Comparison of ENCODE assay signal across 1 cellular context in genomic region chr3:45137656-45138181, GRCh38.
A peak's percentile ranks its signal among the peaks of the same experiment; 100 is the strongest.
TF ChIP-seq lines count a peak whose summit lies in the region.

No MANE protein-coding gene starts in this region.

TF ChIP-seq in K562, 482 proteins besides CTCF, POLR2A, EP300 and RAD21 (continued from another document and continues in another):
- peak; percentile 64 for TF ChIP-seq ZNF609 (CRISPR knock-in tag; IDR thresholded peaks at IDR 0.05; ENCODE audit: borderline replicate concordance)
- TF ChIP-seq, protein P1, sequence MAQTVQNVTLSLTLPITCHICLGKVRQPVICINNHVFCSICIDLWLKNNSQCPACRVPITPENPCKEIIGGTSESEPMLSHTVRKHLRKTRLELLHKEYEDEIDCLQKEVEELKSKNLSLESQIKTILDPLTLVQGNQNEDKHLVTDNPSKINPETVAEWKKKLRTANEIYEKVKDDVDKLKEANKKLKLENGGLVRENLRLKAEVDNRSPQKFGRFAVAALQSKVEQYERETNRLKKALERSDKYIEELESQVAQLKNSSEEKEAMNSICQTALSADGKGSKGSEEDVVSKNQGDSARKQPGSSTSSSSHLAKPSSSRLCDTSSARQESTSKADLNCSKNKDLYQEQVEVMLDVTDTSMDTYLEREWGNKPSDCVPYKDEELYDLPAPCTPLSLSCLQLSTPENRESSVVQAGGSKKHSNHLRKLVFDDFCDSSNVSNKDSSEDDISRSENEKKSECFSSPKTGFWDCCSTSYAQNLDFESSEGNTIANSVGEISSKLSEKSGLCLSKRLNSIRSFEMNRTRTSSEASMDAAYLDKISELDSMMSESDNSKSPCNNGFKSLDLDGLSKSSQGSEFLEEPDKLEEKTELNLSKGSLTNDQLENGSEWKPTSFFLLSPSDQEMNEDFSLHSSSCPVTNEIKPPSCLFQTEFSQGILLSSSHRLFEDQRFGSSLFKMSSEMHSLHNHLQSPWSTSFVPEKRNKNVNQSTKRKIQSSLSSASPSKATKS (CRISPR knock-in tag; IDR thresholded peaks at IDR 0.05) = no peak
- TF ChIP-seq TAF7 (tag; IDR thresholded peaks at IDR 0.05) = no peak
- TF ChIP-seq PHF21A (IDR thresholded peaks at IDR 0.05; ENCODE audit: borderline replicate concordance, low read depth) = no peak
- no peak for TF ChIP-seq UBTF (IDR thresholded peaks at IDR 0.05; ENCODE audit: borderline replicate concordance in 1 of 2, low read depth in 2 of 2, low read length in 2 of 2)
- peak; percentile 68 for TF ChIP-seq RBBP5 (IDR thresholded peaks at IDR 0.05; ENCODE audit: borderline replicate concordance, insufficient read depth, low read length, poor library complexity, severe bottlenecking)
- no peak for TF ChIP-seq MAFK (IDR thresholded peaks at IDR 0.05; ENCODE audit: low read length)
- no peak for TF ChIP-seq ZBTB8A (IDR thresholded peaks at IDR 0.05; ENCODE audit: partially characterized antibody)
- no peak; the same call in 1 of the 2 replicates for TF ChIP-seq ZNF324 (CRISPR knock-in tag; IDR thresholded peaks at IDR 0.05)
- TF ChIP-seq, protein P2, sequence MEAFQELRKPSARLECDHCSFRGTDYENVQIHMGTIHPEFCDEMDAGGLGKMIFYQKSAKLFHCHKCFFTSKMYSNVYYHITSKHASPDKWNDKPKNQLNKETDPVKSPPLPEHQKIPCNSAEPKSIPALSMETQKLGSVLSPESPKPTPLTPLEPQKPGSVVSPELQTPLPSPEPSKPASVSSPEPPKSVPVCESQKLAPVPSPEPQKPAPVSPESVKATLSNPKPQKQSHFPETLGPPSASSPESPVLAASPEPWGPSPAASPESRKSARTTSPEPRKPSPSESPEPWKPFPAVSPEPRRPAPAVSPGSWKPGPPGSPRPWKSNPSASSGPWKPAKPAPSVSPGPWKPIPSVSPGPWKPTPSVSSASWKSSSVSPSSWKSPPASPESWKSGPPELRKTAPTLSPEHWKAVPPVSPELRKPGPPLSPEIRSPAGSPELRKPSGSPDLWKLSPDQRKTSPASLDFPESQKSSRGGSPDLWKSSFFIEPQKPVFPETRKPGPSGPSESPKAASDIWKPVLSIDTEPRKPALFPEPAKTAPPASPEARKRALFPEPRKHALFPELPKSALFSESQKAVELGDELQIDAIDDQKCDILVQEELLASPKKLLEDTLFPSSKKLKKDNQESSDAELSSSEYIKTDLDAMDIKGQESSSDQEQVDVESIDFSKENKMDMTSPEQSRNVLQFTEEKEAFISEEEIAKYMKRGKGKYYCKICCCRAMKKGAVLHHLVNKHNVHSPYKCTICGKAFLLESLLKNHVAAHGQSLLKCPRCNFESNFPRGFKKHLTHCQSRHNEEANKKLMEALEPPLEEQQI (IDR thresholded peaks at IDR 0.05) = peak; percentile 82
- 0 out of 4 replicates have a peak, but pooled peaks of 1 of the 2 experiments have one; percentile 53 for TF ChIP-seq BCLAF1 (IDR thresholded peaks at IDR 0.05; ENCODE audit: borderline replicate concordance in 1 of 2, control insufficient read depth in 1 of 2, low read depth in 2 of 2, low read length in 1 of 2)
- TF ChIP-seq ZNF764 (CRISPR knock-in tag; IDR thresholded peaks at IDR 0.05; ENCODE audit: low read depth) = no peak
- TF ChIP-seq EHMT2 (IDR thresholded peaks at IDR 0.05) = 0 out of 2 replicates have a peak, but pooled peaks have one; percentile 32
- TF ChIP-seq HEY1 (CRISPR knock-in tag; IDR thresholded peaks at IDR 0.05; ENCODE audit: borderline replicate concordance) = no peak
- TF ChIP-seq TCF7L2 (IDR thresholded peaks at IDR 0.05; ENCODE audit: low read depth, low read length) = no peak
- TF ChIP-seq DIDO1 (tag; IDR thresholded peaks at IDR 0.05; ENCODE audit: low read depth) = no peak
- TF ChIP-seq, protein P3, sequence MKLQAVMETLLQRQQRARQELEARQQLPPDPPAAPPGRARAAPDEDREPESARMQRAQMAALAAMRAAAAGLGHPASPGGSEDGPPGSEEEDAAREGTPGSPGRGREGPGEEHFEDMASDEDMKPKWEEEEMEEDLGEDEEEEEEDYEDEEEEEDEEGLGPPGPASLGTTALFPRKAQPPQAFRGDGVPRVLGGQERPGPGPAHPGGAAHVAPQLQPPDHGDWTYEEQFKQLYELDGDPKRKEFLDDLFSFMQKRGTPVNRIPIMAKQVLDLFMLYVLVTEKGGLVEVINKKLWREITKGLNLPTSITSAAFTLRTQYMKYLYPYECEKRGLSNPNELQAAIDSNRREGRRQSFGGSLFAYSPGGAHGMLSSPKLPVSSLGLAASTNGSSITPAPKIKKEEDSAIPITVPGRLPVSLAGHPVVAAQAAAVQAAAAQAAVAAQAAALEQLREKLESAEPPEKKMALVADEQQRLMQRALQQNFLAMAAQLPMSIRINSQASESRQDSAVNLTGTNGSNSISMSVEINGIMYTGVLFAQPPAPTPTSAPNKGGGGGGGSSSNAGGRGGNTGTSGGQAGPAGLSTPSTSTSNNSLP (IDR thresholded peaks at IDR 0.05; ENCODE audit: borderline replicate concordance, low read depth, low read length) = peak; percentile 63; the same call in 1 of the 2 replicates
- no peak for TF ChIP-seq DACH1 (IDR thresholded peaks at IDR 0.05; ENCODE audit: partially characterized antibody)
- TF ChIP-seq ZBTB1 (CRISPR knock-in tag; IDR thresholded peaks at IDR 0.05; ENCODE audit: borderline replicate concordance, low read depth) = no peak
- no peak for TF ChIP-seq PHB (CRISPR knock-in tag; IDR thresholded peaks at IDR 0.05)
- TF ChIP-seq, protein P4, sequence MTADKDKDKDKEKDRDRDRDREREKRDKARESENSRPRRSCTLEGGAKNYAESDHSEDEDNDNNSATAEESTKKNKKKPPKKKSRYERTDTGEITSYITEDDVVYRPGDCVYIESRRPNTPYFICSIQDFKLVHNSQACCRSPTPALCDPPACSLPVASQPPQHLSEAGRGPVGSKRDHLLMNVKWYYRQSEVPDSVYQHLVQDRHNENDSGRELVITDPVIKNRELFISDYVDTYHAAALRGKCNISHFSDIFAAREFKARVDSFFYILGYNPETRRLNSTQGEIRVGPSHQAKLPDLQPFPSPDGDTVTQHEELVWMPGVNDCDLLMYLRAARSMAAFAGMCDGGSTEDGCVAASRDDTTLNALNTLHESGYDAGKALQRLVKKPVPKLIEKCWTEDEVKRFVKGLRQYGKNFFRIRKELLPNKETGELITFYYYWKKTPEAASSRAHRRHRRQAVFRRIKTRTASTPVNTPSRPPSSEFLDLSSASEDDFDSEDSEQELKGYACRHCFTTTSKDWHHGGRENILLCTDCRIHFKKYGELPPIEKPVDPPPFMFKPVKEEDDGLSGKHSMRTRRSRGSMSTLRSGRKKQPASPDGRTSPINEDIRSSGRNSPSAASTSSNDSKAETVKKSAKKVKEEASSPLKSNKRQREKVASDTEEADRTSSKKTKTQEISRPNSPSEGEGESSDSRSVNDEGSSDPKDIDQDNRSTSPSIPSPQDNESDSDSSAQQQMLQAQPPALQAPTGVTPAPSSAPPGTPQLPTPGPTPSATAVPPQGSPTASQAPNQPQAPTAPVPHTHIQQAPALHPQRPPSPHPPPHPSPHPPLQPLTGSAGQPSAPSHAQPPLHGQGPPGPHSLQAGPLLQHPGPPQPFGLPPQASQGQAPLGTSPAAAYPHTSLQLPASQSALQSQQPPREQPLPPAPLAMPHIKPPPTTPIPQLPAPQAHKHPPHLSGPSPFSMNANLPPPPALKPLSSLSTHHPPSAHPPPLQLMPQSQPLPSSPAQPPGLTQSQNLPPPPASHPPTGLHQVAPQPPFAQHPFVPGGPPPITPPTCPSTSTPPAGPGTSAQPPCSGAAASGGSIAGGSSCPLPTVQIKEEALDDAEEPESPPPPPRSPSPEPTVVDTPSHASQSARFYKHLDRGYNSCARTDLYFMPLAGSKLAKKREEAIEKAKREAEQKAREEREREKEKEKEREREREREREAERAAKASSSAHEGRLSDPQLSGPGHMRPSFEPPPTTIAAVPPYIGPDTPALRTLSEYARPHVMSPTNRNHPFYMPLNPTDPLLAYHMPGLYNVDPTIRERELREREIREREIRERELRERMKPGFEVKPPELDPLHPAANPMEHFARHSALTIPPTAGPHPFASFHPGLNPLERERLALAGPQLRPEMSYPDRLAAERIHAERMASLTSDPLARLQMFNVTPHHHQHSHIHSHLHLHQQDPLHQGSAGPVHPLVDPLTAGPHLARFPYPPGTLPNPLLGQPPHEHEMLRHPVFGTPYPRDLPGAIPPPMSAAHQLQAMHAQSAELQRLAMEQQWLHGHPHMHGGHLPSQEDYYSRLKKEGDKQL (CRISPR knock-in tag; IDR thresholded peaks at IDR 0.05; ENCODE audit: borderline replicate concordance) = no peak
- TF ChIP-seq PHF8 (IDR thresholded peaks at IDR 0.05; ENCODE audit: borderline replicate concordance, low read length) = no peak
- TF ChIP-seq ZNF146 (CRISPR knock-in tag; IDR thresholded peaks at IDR 0.05; ENCODE audit: unreplicated experiment) = no peak
- TF ChIP-seq, protein P5, sequence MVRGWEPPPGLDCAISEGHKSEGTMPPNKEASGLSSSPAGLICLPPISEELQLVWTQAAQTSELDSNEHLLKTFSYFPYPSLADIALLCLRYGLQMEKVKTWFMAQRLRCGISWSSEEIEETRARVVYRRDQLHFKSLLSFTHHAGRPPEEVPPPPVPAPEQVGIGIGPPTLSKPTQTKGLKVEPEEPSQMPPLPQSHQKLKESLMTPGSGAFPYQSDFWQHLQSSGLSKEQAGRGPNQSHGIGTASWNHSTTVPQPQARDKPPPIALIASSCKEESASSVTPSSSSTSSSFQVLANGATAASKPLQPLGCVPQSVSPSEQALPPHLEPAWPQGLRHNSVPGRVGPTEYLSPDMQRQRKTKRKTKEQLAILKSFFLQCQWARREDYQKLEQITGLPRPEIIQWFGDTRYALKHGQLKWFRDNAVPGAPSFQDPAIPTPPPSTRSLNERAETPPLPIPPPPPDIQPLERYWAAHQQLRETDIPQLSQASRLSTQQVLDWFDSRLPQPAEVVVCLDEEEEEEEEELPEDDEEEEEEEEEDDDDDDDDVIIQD (CRISPR knock-in tag; IDR thresholded peaks at IDR 0.05) = no peak
- TF ChIP-seq KDM4B (IDR thresholded peaks at IDR 0.05; ENCODE audit: borderline replicate concordance in 2 of 2, low read depth in 1 of 2) = no peak
- TF ChIP-seq KAT8 (IDR thresholded peaks at IDR 0.05; ENCODE audit: low read depth) = no peak
- peak; percentile 97 for TF ChIP-seq MTA2 (IDR thresholded peaks at IDR 0.05; ENCODE audit: low read depth)
- no peak for TF ChIP-seq XRCC4 (IDR thresholded peaks at IDR 0.05; ENCODE audit: extremely low read depth, insufficient read depth, insufficient read length)
- TF ChIP-seq ZFP1 (CRISPR knock-in tag; IDR thresholded peaks at IDR 0.05) = no peak
